In genomic region chr3:43690400-43691119, GRCh38 we compare ENCODE assay signal across 1 cellular context.
TF ChIP-seq lines count a peak whose summit lies in the region.

Gene ABHD5 (plus strand): TSS chr3:43690938. CDS start chr3:43690993, 55 bp downstream.

TF ChIP-seq in GM12878, 131 proteins besides CTCF, POLR2A, EP300 and RAD21 (continued from another document and continues in another):
- TF ChIP-seq TCF12 (IDR thresholded peaks at IDR 0.05; ENCODE audit: low read depth, low read length) (peak; percentile 82; the same call in 1 of the 2 replicates), GATAD2B (conservative IDR thresholded peaks at IDR 0.05; ENCODE audit: low read depth) (peak; percentile 91; the same call in 1 of the 2 replicates), ESRRA (IDR thresholded peaks at IDR 0.05; ENCODE audit: low read length) (0 out of 2 replicates have a peak, but pooled peaks have one; percentile 16), TBL1XR1 (IDR thresholded peaks at IDR 0.05; ENCODE audit: low read depth, low read length) (0 out of 2 replicates have a peak, but pooled peaks have one; percentile 10), ZBTB33 (IDR thresholded peaks at IDR 0.05) (no peak), DPF2 (IDR thresholded peaks at IDR 0.05) (peak; percentile 80; the same call in 1 of the 2 replicates), CBX3 (IDR thresholded peaks at IDR 0.05; ENCODE audit: borderline replicate concordance, low read depth) (no peak), MYC (IDR thresholded peaks at IDR 0.05; ENCODE audit: insufficient read depth, insufficient read length, insufficient replicate concordance, low read length, severe bottlenecking) (peak; percentile 35), MEF2B (IDR thresholded peaks at IDR 0.05; ENCODE audit: partially characterized antibody, poor library complexity, severe bottlenecking) (no peak), KDM1A (IDR thresholded peaks at IDR 0.05; ENCODE audit: borderline replicate concordance) (no peak), ZNF384 (IDR thresholded peaks at IDR 0.05; ENCODE audit: borderline replicate concordance, low read depth, low read length) (no peak), SRF (IDR thresholded peaks at IDR 0.05; ENCODE audit: low read depth in 2 of 2, low read length in 2 of 2) (0 out of 4 replicates have a peak, but pooled peaks of 1 of the 2 experiments have one; percentile 32), BHLHE40 (IDR thresholded peaks at IDR 0.05; ENCODE audit: borderline replicate concordance in 1 of 2, low read depth in 2 of 2, low read length in 1 of 2) (peak in 1 of 2 experiments; percentile 43; a peak in 1 of 4 replicates), CHD1 (IDR thresholded peaks at IDR 0.05; ENCODE audit: low read depth, low read length) (no peak), NR2C1 (IDR thresholded peaks at IDR 0.05) (no peak), NBN (IDR thresholded peaks at IDR 0.05) (peak; percentile 80), PRDM15 (CRISPR knock-in tag; IDR thresholded peaks at IDR 0.05) (no peak), SMAD5 (IDR thresholded peaks at IDR 0.05; ENCODE audit: low read depth) (peak; percentile 74; the same call in 1 of the 2 replicates), MTA2 (IDR thresholded peaks at IDR 0.05; ENCODE audit: low read depth) (no peak), ATF7 (IDR thresholded peaks at IDR 0.05; ENCODE audit: low read depth) (peak; percentile 54; the same call in 1 of the 2 replicates), POLR2AphosphoS2 (IDR thresholded peaks at IDR 0.05; ENCODE audit: low read depth, low read length) (peak; percentile 71; the same call in 1 of the 2 replicates), PAX8 (IDR thresholded peaks at IDR 0.05) (no peak), ATF3 (IDR thresholded peaks at IDR 0.05; ENCODE audit: borderline replicate concordance, extremely low read depth, low read depth, low read length) (no peak), NR2C2 (IDR thresholded peaks at IDR 0.05; ENCODE audit: borderline replicate concordance, control insufficient read depth, insufficient read length, low read depth) (no peak), USF2 (IDR thresholded peaks at IDR 0.05; ENCODE audit: borderline replicate concordance, low read depth, low read length) (no peak), EGR1 (IDR thresholded peaks at IDR 0.05; ENCODE audit: borderline replicate concordance in 1 of 2, low read depth in 2 of 2, low read length in 2 of 2) (peak in 1 of 2 experiments; percentile 59; a peak in 1 of 3 replicates), RB1 (IDR thresholded peaks at IDR 0.05; ENCODE audit: borderline replicate concordance) (peak; percentile 42; the same call in 1 of the 2 replicates), HDGF (IDR thresholded peaks at IDR 0.05) (peak; percentile 71; the same call in 1 of the 2 replicates), TCF3 (IDR thresholded peaks at IDR 0.05; ENCODE audit: borderline replicate concordance, insufficient read depth, low read depth, low read length) (peak; percentile 87; the same call in 1 of the 2 replicates), RFX5 (IDR thresholded peaks at IDR 0.05; ENCODE audit: low read depth, low read length) (no peak), MYB (IDR thresholded peaks at IDR 0.05; ENCODE audit: borderline replicate concordance, low read depth, low read length) (no peak), PKNOX1 (IDR thresholded peaks at IDR 0.05) (peak; percentile 28; the same call in 1 of the 2 replicates), GABPA (IDR thresholded peaks at IDR 0.05; ENCODE audit: low read depth) (no peak), ZNF24 (IDR thresholded peaks at IDR 0.05) (no peak), BRCA1 (IDR thresholded peaks at IDR 0.05; ENCODE audit: low read depth, low read length) (no peak), CREB1 (IDR thresholded peaks at IDR 0.05; ENCODE audit: low read depth) (0 out of 2 replicates have a peak, but pooled peaks have one; percentile 3), RBBP5 (conservative IDR thresholded peaks at IDR 0.05) (no peak; the same call in 1 of the 2 replicates), RCOR1 (conservative IDR thresholded peaks at IDR 0.05; ENCODE audit: low read depth, low read length) (peak; percentile 21; the same call in 1 of the 2 replicates), ETV6 (conservative IDR thresholded peaks at IDR 0.05 in 1 of 2, IDR thresholded peaks at IDR 0.05 in 1 of 2; ENCODE audit: borderline replicate concordance in 1 of 2, low read depth in 1 of 2) (no peak), ZNF274 (IDR thresholded peaks at IDR 0.05; ENCODE audit: insufficient read depth, insufficient read length) (no peak), ZNF217 (IDR thresholded peaks at IDR 0.05) (no peak), SUZ12 (IDR thresholded peaks at IDR 0.05; ENCODE audit: unreplicated experiment) (no peak)
- TF ChIP-seq, protein P1, sequence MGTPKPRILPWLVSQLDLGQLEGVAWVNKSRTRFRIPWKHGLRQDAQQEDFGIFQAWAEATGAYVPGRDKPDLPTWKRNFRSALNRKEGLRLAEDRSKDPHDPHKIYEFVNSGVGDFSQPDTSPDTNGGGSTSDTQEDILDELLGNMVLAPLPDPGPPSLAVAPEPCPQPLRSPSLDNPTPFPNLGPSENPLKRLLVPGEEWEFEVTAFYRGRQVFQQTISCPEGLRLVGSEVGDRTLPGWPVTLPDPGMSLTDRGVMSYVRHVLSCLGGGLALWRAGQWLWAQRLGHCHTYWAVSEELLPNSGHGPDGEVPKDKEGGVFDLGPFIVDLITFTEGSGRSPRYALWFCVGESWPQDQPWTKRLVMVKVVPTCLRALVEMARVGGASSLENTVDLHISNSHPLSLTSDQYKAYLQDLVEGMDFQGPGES (IDR thresholded peaks at IDR 0.05): no peak
- TF ChIP-seq, protein P2, sequence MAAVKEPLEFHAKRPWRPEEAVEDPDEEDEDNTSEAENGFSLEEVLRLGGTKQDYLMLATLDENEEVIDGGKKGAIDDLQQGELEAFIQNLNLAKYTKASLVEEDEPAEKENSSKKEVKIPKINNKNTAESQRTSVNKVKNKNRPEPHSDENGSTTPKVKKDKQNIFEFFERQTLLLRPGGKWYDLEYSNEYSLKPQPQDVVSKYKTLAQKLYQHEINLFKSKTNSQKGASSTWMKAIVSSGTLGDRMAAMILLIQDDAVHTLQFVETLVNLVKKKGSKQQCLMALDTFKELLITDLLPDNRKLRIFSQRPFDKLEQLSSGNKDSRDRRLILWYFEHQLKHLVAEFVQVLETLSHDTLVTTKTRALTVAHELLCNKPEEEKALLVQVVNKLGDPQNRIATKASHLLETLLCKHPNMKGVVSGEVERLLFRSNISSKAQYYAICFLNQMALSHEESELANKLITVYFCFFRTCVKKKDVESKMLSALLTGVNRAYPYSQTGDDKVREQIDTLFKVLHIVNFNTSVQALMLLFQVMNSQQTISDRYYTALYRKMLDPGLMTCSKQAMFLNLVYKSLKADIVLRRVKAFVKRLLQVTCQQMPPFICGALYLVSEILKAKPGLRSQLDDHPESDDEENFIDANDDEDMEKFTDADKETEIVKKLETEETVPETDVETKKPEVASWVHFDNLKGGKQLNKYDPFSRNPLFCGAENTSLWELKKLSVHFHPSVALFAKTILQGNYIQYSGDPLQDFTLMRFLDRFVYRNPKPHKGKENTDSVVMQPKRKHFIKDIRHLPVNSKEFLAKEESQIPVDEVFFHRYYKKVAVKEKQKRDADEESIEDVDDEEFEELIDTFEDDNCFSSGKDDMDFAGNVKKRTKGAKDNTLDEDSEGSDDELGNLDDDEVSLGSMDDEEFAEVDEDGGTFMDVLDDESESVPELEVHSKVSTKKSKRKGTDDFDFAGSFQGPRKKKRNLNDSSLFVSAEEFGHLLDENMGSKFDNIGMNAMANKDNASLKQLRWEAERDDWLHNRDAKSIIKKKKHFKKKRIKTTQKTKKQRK (IDR thresholded peaks at IDR 0.05; ENCODE audit: low read depth, low read length): no peak
- TF ChIP-seq, protein P3, sequence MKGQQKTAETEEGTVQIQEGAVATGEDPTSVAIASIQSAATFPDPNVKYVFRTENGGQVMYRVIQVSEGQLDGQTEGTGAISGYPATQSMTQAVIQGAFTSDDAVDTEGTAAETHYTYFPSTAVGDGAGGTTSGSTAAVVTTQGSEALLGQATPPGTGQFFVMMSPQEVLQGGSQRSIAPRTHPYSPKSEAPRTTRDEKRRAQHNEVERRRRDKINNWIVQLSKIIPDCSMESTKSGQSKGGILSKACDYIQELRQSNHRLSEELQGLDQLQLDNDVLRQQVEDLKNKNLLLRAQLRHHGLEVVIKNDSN (IDR thresholded peaks at IDR 0.05; ENCODE audit: borderline replicate concordance, extremely low read length, insufficient read depth, low read depth, low read length): no peak
- TF ChIP-seq, protein P4, sequence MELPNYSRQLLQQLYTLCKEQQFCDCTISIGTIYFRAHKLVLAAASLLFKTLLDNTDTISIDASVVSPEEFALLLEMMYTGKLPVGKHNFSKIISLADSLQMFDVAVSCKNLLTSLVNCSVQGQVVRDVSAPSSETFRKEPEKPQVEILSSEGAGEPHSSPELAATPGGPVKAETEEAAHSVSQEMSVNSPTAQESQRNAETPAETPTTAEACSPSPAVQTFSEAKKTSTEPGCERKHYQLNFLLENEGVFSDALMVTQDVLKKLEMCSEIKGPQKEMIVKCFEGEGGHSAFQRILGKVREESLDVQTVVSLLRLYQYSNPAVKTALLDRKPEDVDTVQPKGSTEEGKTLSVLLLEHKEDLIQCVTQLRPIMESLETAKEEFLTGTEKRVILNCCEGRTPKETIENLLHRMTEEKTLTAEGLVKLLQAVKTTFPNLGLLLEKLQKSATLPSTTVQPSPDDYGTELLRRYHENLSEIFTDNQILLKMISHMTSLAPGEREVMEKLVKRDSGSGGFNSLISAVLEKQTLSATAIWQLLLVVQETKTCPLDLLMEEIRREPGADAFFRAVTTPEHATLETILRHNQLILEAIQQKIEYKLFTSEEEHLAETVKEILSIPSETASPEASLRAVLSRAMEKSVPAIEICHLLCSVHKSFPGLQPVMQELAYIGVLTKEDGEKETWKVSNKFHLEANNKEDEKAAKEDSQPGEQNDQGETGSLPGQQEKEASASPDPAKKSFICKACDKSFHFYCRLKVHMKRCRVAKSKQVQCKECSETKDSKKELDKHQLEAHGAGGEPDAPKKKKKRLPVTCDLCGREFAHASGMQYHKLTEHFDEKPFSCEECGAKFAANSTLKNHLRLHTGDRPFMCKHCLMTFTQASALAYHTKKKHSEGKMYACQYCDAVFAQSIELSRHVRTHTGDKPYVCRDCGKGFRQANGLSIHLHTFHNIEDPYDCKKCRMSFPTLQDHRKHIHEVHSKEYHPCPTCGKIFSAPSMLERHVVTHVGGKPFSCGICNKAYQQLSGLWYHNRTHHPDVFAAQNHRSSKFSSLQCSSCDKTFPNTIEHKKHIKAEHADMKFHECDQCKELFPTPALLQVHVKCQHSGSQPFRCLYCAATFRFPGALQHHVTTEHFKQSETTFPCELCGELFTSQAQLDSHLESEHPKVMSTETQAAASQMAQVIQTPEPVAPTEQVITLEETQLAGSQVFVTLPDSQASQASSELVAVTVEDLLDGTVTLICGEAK (IDR thresholded peaks at IDR 0.05; ENCODE audit: borderline replicate concordance): no peak
